6 cellular contexts compared by ENCODE assay signal in genomic region chr11:72393303-72393702, GRCh38.
"Had no signal": no experiment of that assay in that cellular context is flagged by ENCODE, and none has a peak within 500 bp of the region (broad histone marks: within the 10 kb centered on the region; RNA-seq: fewer than 3 reads in every experiment).

No MANE protein-coding gene starts in this region.

- H3K4me3 ChIP-seq: GM23338 had no signal

- H3K27ac ChIP-seq: HL-60 had no signal

- H2AFZ ChIP-seq: GM23338 had no signal

- ATAC-seq: GM23338 had no signal

- FAIRE-seq: H1, H54 had no signal

- DNase-seq: H9, KBM-7 had no signal

- H3K4me2 ChIP-seq: GM23338 had no signal
